ENCODE assay signal across 1 cellular context in genomic region chr1:145977486-145978476, GRCh38.
TF ChIP-seq lines count a peak whose summit lies in the region.

No MANE protein-coding gene starts in this region.

TF ChIP-seq in HCT116, 20 proteins besides CTCF, POLR2A, EP300 and RAD21 (continued from another document):
- no peak for TF ChIP-seq REST (IDR thresholded peaks at IDR 0.05; ENCODE audit: low read depth)
- no peak for TF ChIP-seq SP1 (IDR thresholded peaks at IDR 0.05; ENCODE audit: low read depth)
- TF ChIP-seq POLR2AphosphoS5 (IDR thresholded peaks at IDR 0.05; ENCODE audit: low read depth, low read length), result no peak
